2 cellular contexts compared by ENCODE assay signal in the genomic region with DNA sequence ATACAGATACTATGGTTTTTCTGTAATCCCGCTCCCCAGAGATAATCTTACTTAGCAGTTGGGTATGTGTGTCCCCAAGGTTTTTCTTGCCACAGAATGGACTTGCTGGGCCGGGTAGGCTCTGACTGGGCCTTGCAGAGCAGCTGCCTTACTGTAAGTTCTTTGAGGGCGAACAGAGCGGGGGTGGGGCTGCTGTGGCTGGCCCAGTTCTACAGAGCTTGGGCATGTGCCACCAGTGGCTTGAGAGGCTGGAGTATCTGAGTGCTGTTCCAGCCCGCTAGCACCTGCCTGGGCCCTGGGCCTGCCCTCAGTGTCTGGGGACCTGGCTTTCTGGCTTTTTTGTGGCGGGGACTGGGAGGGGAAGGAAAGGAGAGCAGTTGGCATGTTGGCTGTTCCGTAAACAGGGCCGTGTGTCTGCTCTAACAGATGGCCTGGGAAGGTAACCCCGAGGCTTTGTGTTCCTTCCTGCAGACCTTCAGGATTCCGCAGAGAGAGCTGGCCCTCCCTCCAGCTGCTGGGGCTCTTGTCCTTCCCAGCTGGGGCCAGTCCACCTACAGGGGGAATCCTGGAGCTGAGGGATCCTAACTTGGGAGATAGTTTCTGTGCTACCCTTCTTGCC. TPM values are rescaled to one million over a fixed set of nuclear protein-coding genes. Genes with fewer than 3 reads are reported as not detected.
"Had no signal": no experiment of that assay in that cellular context is flagged by ENCODE, and none has a peak within 500 bp of the region (broad histone marks: within the 10 kb centered on the region; RNA-seq: fewer than 3 reads in every experiment).

No MANE protein-coding gene starts in this region.

RNA-seq across cellular contexts. Expression of a gene that starts 27.1 kb away (rescaled TPM):
- total RNA-seq: M059J had no signal

RNA-seq across cellular contexts. Expression of a gene that starts 56.6 kb away (rescaled TPM):
- total RNA-seq: HepG2 had no signal
- polyA plus RNA-seq: HepG2 had no signal
